24 cellular contexts compared by ENCODE assay signal in the genomic region with DNA sequence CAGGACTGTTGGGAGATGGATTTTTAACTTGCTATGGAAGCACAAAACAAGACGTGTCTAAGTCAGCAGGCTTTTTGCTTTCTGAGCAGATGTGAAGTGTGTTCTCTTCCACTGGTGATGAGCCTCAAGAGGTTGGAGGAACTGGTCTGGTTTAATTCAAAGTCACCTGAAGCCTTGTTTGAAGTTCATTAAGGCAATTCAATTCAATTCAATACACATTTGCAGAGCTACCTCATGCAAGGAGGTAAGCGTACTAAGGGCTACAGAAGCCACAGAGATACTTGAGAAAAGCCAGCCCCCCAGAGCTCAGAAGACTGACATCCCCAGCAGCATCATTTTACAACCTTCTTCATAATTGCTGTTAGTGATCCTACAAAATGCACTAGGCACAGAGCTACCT.
"Had no signal": no experiment of that assay in that cellular context is flagged by ENCODE, and none has a peak within 500 bp of the region (broad histone marks: within the 10 kb centered on the region; RNA-seq: fewer than 3 reads in every experiment).

No MANE protein-coding gene starts in this region.

- H3K9me3 ChIP-seq: esophagus muscularis mucosa, heart right ventricle, left lung, mucosa of descending colon, right lobe of liver, testis, transverse colon had no signal

- FAIRE-seq: bronchial epithelial cell had no signal

- H3K9me3 Mint-ChIP-seq: central memory CD8-positive, alpha-beta T cell; dendritic cell treated with granulocyte-macrophage colony-stimulating factor and Interleukin-4, amounts not matched to agents 40 ng/mL and 50 ng/mL, for 4 days; nephron had no signal

- H3K27me3 ChIP-seq: esophagus muscularis mucosa, left lung, right lobe of liver, testis had no signal

- H3K36me3 Mint-ChIP-seq: activated naive CD8-positive, alpha-beta T cell had no signal

- DNase-seq: activated CD4-positive, alpha-beta T cell treated with anti-CD3 and anti-CD28 coated beads for 36 hours; activated CD4-positive, CD25-positive, alpha-beta regulatory T cell; activated effector memory CD4-positive, alpha-beta T cell treated with Interleukin-2 at 50 U/mL for 16 hours; activated naive CD4-positive, alpha-beta T cell treated with Interleukin-2 at 50 U/mL for 16 hours; activated T-cell treated with anti-CD3 and anti-CD28 coated beads for 4 hours; activated T-cell treated with anti-CD3 and anti-CD28 coated beads, Interleukin-2, amount 50 U/mL, for 72 hours; anterior cingulate cortex; foreskin keratinocyte; heart right ventricle; kidney glomerular epithelial cell; left lung; mucosa of descending colon; right lobe of liver; stimulated activated CD4-positive, alpha-beta T cell treated with anti-CD3 and anti-CD28 coated beads, Interleukin-2, amount 100 ng/mL, for 48 hours; stimulated activated naive CD4-positive, alpha-beta T cell treated with Interleukin-2 at 50 U/mL for 16 hours; testis; transverse colon had no signal

- H3K36me3 ChIP-seq: esophagus muscularis mucosa, heart right ventricle, left lung, right lobe of liver, transverse colon had no signal

- H3K4me3 ChIP-seq: esophagus muscularis mucosa, heart right ventricle, left lung, lung, mucosa of descending colon, right lobe of liver, testis, transverse colon had no signal

- H3K4me3 Mint-ChIP-seq: activated CD4-positive, alpha-beta T cell treated with anti-CD3 and anti-CD28 coated beads for 36 hours; activated naive CD8-positive, alpha-beta T cell; activated T-cell treated with anti-CD3 and anti-CD28 coated beads, Interleukin-2, amount 50 U/mL, for 72 hours; central memory CD8-positive, alpha-beta T cell; dendritic cell treated with granulocyte-macrophage colony-stimulating factor and Interleukin-4, amounts not matched to agents 40 ng/mL and 50 ng/mL, for 4 days; nephron had no signal

- H3K27me3 Mint-ChIP-seq: activated CD4-positive, alpha-beta T cell treated with anti-CD3 and anti-CD28 coated beads for 36 hours; activated naive CD8-positive, alpha-beta T cell; central memory CD8-positive, alpha-beta T cell; dendritic cell treated with granulocyte-macrophage colony-stimulating factor and Interleukin-4, amounts not matched to agents 40 ng/mL and 50 ng/mL, for 4 days had no signal

- H3K27ac Mint-ChIP-seq: activated CD4-positive, alpha-beta T cell treated with anti-CD3 and anti-CD28 coated beads for 36 hours; activated naive CD8-positive, alpha-beta T cell; activated T-cell treated with anti-CD3 and anti-CD28 coated beads, Interleukin-2, amount 50 U/mL, for 72 hours; dendritic cell treated with granulocyte-macrophage colony-stimulating factor and Interleukin-4, amounts not matched to agents 40 ng/mL and 50 ng/mL, for 4 days; nephron had no signal

- H3K4me1 ChIP-seq: esophagus muscularis mucosa, foreskin keratinocyte, heart right ventricle, left lung, right lobe of liver, transverse colon had no signal

- H3K4me1 Mint-ChIP-seq: activated CD4-positive, alpha-beta T cell treated with anti-CD3 and anti-CD28 coated beads for 36 hours; central memory CD8-positive, alpha-beta T cell had no signal
